10 cellular contexts compared by ENCODE assay signal in genomic region chr21:45406801-45407628, GRCh38. TPM values are rescaled to one million over a fixed set of nuclear protein-coding genes. Genes with fewer than 3 reads are reported as not detected.
A peak's percentile ranks its signal among the peaks of the same experiment; 100 is the strongest.
DNase-seq lines count a peak whose midpoint lies in the region; ATAC-seq and TF ChIP-seq lines count a peak whose summit lies in the region.
"Had no signal": no experiment of that assay in that cellular context is flagged by ENCODE, and none has a peak within 500 bp of the region (broad histone marks: within the 10 kb centered on the region; RNA-seq: fewer than 3 reads in every experiment).

No MANE protein-coding gene starts in this region.

- H3K9me3 ChIP-seq in OCI-LY7 (ENCODE audit: low read length): no peaks in the 10 kb centered on the region
- H3K9me3 ChIP-seq in esophagus squamous epithelium: no peaks in the 10 kb centered on the region

- ATAC-seq in natural killer cell (no peak), GM21717 (IDR thresholded peaks at IDR 0.05; ENCODE audit: unreplicated experiment) (no peak)

- TF ChIP-seq CTCF in AG09309 (IDR thresholded peaks at IDR 0.05; ENCODE audit: control insufficient read depth, insufficient read depth, low read depth, low read length, missing control alignments) (peak; percentile 5), OCI-LY7 (conservative IDR thresholded peaks at IDR 0.05; ENCODE audit: low read length) (0 out of 2 replicates have a peak, but pooled peaks have one; percentile 30), esophagus squamous epithelium (IDR thresholded peaks at IDR 0.05) (no peak), natural killer cell (IDR thresholded peaks at IDR 0.05) (no peak), GM13976 (IDR thresholded peaks at IDR 0.05; ENCODE audit: borderline replicate concordance, control extremely low read depth, extremely low read depth, insufficient read depth, missing control alignments) (no peak)

- H3K4me1 ChIP-seq in OCI-LY7 (ENCODE audit: insufficient read depth, low read length, poor library complexity, severe bottlenecking) (no peaks in the 10 kb centered on the region), esophagus squamous epithelium (peaks cover 43 to 95% (median 59%) of the 10 kb centered on the region in 3 donors)

- H3K27ac ChIP-seq in OCI-LY7 (ENCODE audit: low read depth, low read length, poor library complexity, severe bottlenecking): no peak overlapping the region
- H3K27ac ChIP-seq in esophagus squamous epithelium: peak overlapping the region in 3 of 4 donors; percentile 82 to 92 (median 90)

- no TSS peak for BruUV-seq in OCI-LY7 (replicated peaks; lab: Mats Ljungman, UMichigan)

- intact Hi-C loops in OCI-LY7 (cut with micrococcal nuclease; ENCODE audit: unreplicated experiment) (no loop called here), esophagus squamous epithelium (cut with DNase I) (no loop called here), natural killer cell (cut with micrococcal nuclease) (no loop called here)

- H3K4me3 Mint-ChIP-seq in natural killer cell: peak overlapping the region; percentile 69

- peaks cover 36 to 38% of the 10 kb centered on the region in 2 donors for H3K27me3 Mint-ChIP-seq in natural killer cell (ENCODE audit: low read depth in 2 of 2)

- no peak overlapping the region for H2AFZ ChIP-seq in OCI-LY7 (ENCODE audit: low read length)

- in situ Hi-C loops in GM13976 (cut with MboI; ENCODE audit: low sequenced_read_pairs, unreplicated experiment): no loop called here

- H3K9me3 Mint-ChIP-seq in natural killer cell: no peaks in the 10 kb centered on the region

- H3K9me2 ChIP-seq in OCI-LY7 (ENCODE audit: insufficient read depth, low read length): no peaks in the 10 kb centered on the region

- no peak overlapping the region for H3K4me2 ChIP-seq in OCI-LY7 (ENCODE audit: low read length)

- no peak overlapping the region for H3K4me3 ChIP-seq in AG09309 (ENCODE audit: control insufficient read depth, low read depth, low read length)
- H3K4me3 ChIP-seq in OCI-LY7 (ENCODE audit: low read depth, low read length, poor library complexity, severe bottlenecking): no peak overlapping the region
- H3K4me3 ChIP-seq in esophagus squamous epithelium: peak overlapping the region in 3 of 4 donors; percentile 53 to 77 (median 67)

- WGBS in esophagus squamous epithelium, 2 donors: 48 to 61% methylated on average over 9 to 16 of the region's 17 CpGs

- H3K27ac Mint-ChIP-seq in natural killer cell: no peak overlapping the region

- no peaks in the 10 kb centered on the region for H4K20me1 ChIP-seq in OCI-LY7 (ENCODE audit: insufficient read depth, low read length)

- POLR2A ChIA-PET in OCI-LY7 (lab: Charles Lee): no interaction called here

- TF ChIP-seq POLR2A in esophagus squamous epithelium (IDR thresholded peaks at IDR 0.05): no peak

- peaks cover 13 to 19% of the 10 kb centered on the region in 2 donors for H3K4me1 Mint-ChIP-seq in natural killer cell

- H3K27me3 ChIP-seq in esophagus squamous epithelium: peaks cover 0 to 59% (median 0%) of the 10 kb centered on the region in 4 donors

- no peaks in the 10 kb centered on the region for H3K36me3 ChIP-seq in OCI-LY7 (ENCODE audit: insufficient read depth, low read length)
- no peaks in the 10 kb centered on the region for H3K36me3 ChIP-seq in esophagus squamous epithelium

- no peak for DNase-seq in AG09309 (ENCODE audit: low read depth)
- peak; percentile 2 for DNase-seq in OCI-LY7 (ENCODE audit: low spot score)
- DNase-seq in esophagus squamous epithelium (lab: John Stamatoyannopoulos, UW): no peak
- no peak for DNase-seq in natural killer cell
- DNase-seq in GM13976 (ENCODE audit: low spot score): no peak
- DNase-seq in activated gamma-delta T cell treated with Interleukin-2 at 50 U/mL for 16 hours: no peak
- DNase-seq in DMS53 (lab: John Stamatoyannopoulos, UW): no peak
- DNase-seq: GOT3, NCI-H2171 treated with DMSO at 0.1 percent for 48 hours had no signal

- H3K79me2 ChIP-seq in OCI-LY7 (ENCODE audit: insufficient read depth, low read depth, low read length): no peaks in the 10 kb centered on the region

- H3K36me3 Mint-ChIP-seq in natural killer cell: no peaks in the 10 kb centered on the region

- CTCF ChIA-PET in OCI-LY7 (lab: Charles Lee; ENCODE audit: unreplicated experiment): no interaction called here

RNA-seq across cellular contexts. Expression of gene COL18A1, which starts 2.0 kb away (rescaled TPM):
- total RNA-seq in OCI-LY7 (2014; rRNA removed; shearing (Covaris generic)): 4.9 and 7.4 TPM in 2 replicates
- total RNA-seq in OCI-LY7 (2022): 0.18 and 0.23 TPM in 2 replicates
- total RNA-seq in esophagus squamous epithelium: 10 to 100 TPM; 38.9 to 69.0 (median 52.5) TPM
- total RNA-seq in natural killer cell: 10 to 100 TPM; 12.3 to 22.3 (median 12.7) TPM

Comparison
In these comparisons a context has a peak if more than half of its experiments do, and no peak if none do; other contexts are left out.
1. H3K4me3 ChIP-seq: peak in esophagus squamous epithelium (3 of 4); none in AG09309 (single experiment) and OCI-LY7 (single experiment).
2. CTCF ChIP-seq: peak in AG09309 (single experiment) and OCI-LY7 (single experiment); none in esophagus squamous epithelium (0 of 6), natural killer cell (single experiment) and GM13976 (single experiment).